In the genomic region with DNA sequence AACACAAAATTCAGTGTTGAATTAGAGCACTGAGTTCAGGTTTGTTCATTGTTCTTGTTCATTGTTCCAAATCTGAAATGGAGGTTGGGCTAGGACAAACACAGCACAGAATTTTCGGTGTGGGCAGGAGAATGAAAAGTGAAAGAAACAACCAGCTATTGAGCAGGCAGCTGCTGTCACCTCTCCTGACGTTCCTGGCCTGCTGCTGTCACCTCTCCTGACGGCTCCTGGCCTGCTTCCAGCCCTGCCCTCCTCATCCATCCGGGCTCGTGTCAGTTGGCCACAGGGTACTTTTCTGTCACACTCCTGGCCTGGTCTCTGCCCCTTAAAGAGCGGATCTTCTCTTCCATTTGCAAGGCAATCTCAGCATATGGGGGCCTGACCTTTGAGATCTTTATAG, we compare ENCODE assay signal across 3 cellular contexts.
TF ChIP-seq lines count a peak whose summit lies in the region.

No MANE protein-coding gene starts in this region.

TF ChIP-seq in liver, 16 proteins besides CTCF, POLR2A, EP300 and RAD21 (continued from another document):
- TF ChIP-seq, protein P1, sequence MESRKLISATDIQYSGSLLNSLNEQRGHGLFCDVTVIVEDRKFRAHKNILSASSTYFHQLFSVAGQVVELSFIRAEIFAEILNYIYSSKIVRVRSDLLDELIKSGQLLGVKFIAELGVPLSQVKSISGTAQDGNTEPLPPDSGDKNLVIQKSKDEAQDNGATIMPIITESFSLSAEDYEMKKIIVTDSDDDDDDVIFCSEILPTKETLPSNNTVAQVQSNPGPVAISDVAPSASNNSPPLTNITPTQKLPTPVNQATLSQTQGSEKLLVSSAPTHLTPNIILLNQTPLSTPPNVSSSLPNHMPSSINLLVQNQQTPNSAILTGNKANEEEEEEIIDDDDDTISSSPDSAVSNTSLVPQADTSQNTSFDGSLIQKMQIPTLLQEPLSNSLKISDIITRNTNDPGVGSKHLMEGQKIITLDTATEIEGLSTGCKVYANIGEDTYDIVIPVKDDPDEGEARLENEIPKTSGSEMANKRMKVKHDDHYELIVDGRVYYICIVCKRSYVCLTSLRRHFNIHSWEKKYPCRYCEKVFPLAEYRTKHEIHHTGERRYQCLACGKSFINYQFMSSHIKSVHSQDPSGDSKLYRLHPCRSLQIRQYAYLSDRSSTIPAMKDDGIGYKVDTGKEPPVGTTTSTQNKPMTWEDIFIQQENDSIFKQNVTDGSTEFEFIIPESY (IDR thresholded peaks at IDR 0.05) = no peak
- no peak for TF ChIP-seq NR2F2 (IDR thresholded peaks at IDR 0.05)
- no peak for TF ChIP-seq TAF1 (conservative IDR thresholded peaks at IDR 0.05)
- TF ChIP-seq HNF4G (IDR thresholded peaks at IDR 0.05) = no peak
- no peak for TF ChIP-seq YY1 (IDR thresholded peaks at IDR 0.05)
- no peak for TF ChIP-seq HNF4A (conservative IDR thresholded peaks at IDR 0.05)
- no peak for TF ChIP-seq JUND (IDR thresholded peaks at IDR 0.05)
- TF ChIP-seq, protein P2, sequence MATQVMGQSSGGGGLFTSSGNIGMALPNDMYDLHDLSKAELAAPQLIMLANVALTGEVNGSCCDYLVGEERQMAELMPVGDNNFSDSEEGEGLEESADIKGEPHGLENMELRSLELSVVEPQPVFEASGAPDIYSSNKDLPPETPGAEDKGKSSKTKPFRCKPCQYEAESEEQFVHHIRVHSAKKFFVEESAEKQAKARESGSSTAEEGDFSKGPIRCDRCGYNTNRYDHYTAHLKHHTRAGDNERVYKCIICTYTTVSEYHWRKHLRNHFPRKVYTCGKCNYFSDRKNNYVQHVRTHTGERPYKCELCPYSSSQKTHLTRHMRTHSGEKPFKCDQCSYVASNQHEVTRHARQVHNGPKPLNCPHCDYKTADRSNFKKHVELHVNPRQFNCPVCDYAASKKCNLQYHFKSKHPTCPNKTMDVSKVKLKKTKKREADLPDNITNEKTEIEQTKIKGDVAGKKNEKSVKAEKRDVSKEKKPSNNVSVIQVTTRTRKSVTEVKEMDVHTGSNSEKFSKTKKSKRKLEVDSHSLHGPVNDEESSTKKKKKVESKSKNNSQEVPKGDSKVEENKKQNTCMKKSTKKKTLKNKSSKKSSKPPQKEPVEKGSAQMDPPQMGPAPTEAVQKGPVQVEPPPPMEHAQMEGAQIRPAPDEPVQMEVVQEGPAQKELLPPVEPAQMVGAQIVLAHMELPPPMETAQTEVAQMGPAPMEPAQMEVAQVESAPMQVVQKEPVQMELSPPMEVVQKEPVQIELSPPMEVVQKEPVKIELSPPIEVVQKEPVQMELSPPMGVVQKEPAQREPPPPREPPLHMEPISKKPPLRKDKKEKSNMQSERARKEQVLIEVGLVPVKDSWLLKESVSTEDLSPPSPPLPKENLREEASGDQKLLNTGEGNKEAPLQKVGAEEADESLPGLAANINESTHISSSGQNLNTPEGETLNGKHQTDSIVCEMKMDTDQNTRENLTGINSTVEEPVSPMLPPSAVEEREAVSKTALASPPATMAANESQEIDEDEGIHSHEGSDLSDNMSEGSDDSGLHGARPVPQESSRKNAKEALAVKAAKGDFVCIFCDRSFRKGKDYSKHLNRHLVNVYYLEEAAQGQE (IDR thresholded peaks at IDR 0.05) = no peak
- no peak for TF ChIP-seq FOXA2 (IDR thresholded peaks at IDR 0.05)
- no peak for TF ChIP-seq FOXA1 (IDR thresholded peaks at IDR 0.05)
- peak in 1 of 2 donors; percentile 9 for TF ChIP-seq RXRA (IDR thresholded peaks at IDR 0.05)
- TF ChIP-seq SP1 (IDR thresholded peaks at IDR 0.05) = peak; percentile 18
- TF ChIP-seq, protein P3, sequence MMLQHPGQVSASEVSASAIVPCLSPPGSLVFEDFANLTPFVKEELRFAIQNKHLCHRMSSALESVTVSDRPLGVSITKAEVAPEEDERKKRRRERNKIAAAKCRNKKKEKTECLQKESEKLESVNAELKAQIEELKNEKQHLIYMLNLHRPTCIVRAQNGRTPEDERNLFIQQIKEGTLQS (IDR thresholded peaks at IDR 0.05) = no peak

TF ChIP-seq in HepG2, 621 proteins besides CTCF, POLR2A, EP300 and RAD21 (continued from another document):
- TF ChIP-seq, protein P4, sequence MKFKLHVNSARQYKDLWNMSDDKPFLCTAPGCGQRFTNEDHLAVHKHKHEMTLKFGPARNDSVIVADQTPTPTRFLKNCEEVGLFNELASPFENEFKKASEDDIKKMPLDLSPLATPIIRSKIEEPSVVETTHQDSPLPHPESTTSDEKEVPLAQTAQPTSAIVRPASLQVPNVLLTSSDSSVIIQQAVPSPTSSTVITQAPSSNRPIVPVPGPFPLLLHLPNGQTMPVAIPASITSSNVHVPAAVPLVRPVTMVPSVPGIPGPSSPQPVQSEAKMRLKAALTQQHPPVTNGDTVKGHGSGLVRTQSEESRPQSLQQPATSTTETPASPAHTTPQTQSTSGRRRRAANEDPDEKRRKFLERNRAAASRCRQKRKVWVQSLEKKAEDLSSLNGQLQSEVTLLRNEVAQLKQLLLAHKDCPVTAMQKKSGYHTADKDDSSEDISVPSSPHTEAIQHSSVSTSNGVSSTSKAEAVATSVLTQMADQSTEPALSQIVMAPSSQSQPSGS (CRISPR knock-in tag; IDR thresholded peaks at IDR 0.05) = no peak
- TF ChIP-seq, protein P5, sequence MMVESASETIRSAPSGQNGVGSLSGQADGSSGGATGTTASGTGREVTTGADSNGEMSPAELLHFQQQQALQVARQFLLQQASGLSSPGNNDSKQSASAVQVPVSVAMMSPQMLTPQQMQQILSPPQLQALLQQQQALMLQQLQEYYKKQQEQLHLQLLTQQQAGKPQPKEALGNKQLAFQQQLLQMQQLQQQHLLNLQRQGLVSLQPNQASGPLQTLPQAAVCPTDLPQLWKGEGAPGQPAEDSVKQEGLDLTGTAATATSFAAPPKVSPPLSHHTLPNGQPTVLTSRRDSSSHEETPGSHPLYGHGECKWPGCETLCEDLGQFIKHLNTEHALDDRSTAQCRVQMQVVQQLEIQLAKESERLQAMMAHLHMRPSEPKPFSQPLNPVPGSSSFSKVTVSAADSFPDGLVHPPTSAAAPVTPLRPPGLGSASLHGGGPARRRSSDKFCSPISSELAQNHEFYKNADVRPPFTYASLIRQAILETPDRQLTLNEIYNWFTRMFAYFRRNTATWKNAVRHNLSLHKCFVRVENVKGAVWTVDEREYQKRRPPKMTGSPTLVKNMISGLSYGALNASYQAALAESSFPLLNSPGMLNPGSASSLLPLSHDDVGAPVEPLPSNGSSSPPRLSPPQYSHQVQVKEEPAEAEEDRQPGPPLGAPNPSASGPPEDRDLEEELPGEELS (CRISPR knock-in tag; IDR thresholded peaks at IDR 0.05) = no peak
- TF ChIP-seq, protein P6, sequence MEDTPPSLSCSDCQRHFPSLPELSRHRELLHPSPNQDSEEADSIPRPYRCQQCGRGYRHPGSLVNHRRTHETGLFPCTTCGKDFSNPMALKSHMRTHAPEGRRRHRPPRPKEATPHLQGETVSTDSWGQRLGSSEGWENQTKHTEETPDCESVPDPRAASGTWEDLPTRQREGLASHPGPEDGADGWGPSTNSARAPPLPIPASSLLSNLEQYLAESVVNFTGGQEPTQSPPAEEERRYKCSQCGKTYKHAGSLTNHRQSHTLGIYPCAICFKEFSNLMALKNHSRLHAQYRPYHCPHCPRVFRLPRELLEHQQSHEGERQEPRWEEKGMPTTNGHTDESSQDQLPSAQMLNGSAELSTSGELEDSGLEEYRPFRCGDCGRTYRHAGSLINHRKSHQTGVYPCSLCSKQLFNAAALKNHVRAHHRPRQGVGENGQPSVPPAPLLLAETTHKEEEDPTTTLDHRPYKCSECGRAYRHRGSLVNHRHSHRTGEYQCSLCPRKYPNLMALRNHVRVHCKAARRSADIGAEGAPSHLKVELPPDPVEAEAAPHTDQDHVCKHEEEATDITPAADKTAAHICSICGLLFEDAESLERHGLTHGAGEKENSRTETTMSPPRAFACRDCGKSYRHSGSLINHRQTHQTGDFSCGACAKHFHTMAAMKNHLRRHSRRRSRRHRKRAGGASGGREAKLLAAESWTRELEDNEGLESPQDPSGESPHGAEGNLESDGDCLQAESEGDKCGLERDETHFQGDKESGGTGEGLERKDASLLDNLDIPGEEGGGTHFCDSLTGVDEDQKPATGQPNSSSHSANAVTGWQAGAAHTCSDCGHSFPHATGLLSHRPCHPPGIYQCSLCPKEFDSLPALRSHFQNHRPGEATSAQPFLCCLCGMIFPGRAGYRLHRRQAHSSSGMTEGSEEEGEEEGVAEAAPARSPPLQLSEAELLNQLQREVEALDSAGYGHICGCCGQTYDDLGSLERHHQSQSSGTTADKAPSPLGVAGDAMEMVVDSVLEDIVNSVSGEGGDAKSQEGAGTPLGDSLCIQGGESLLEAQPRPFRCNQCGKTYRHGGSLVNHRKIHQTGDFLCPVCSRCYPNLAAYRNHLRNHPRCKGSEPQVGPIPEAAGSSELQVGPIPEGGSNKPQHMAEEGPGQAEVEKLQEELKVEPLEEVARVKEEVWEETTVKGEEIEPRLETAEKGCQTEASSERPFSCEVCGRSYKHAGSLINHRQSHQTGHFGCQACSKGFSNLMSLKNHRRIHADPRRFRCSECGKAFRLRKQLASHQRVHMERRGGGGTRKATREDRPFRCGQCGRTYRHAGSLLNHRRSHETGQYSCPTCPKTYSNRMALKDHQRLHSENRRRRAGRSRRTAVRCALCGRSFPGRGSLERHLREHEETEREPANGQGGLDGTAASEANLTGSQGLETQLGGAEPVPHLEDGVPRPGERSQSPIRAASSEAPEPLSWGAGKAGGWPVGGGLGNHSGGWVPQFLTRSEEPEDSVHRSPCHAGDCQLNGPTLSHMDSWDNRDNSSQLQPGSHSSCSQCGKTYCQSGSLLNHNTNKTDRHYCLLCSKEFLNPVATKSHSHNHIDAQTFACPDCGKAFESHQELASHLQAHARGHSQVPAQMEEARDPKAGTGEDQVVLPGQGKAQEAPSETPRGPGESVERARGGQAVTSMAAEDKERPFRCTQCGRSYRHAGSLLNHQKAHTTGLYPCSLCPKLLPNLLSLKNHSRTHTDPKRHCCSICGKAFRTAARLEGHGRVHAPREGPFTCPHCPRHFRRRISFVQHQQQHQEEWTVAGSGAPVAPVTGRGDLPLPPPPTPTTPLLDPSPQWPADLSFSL (CRISPR knock-in tag; IDR thresholded peaks at IDR 0.05) = no peak

TF ChIP-seq in WTC11, 78 proteins besides CTCF, POLR2A, EP300 and RAD21 (continues in another document):
- TF ChIP-seq, protein P4 (CRISPR knock-in tag; IDR thresholded peaks at IDR 0.05; ENCODE audit: borderline replicate concordance, low read depth) = no peak
- TF ChIP-seq, protein P7, sequence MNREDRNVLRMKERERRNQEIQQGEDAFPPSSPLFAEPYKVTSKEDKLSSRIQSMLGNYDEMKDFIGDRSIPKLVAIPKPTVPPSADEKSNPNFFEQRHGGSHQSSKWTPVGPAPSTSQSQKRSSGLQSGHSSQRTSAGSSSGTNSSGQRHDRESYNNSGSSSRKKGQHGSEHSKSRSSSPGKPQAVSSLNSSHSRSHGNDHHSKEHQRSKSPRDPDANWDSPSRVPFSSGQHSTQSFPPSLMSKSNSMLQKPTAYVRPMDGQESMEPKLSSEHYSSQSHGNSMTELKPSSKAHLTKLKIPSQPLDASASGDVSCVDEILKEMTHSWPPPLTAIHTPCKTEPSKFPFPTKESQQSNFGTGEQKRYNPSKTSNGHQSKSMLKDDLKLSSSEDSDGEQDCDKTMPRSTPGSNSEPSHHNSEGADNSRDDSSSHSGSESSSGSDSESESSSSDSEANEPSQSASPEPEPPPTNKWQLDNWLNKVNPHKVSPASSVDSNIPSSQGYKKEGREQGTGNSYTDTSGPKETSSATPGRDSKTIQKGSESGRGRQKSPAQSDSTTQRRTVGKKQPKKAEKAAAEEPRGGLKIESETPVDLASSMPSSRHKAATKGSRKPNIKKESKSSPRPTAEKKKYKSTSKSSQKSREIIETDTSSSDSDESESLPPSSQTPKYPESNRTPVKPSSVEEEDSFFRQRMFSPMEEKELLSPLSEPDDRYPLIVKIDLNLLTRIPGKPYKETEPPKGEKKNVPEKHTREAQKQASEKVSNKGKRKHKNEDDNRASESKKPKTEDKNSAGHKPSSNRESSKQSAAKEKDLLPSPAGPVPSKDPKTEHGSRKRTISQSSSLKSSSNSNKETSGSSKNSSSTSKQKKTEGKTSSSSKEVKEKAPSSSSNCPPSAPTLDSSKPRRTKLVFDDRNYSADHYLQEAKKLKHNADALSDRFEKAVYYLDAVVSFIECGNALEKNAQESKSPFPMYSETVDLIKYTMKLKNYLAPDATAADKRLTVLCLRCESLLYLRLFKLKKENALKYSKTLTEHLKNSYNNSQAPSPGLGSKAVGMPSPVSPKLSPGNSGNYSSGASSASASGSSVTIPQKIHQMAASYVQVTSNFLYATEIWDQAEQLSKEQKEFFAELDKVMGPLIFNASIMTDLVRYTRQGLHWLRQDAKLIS (CRISPR knock-in tag; IDR thresholded peaks at IDR 0.05; ENCODE audit: borderline replicate concordance) = no peak
- TF ChIP-seq, protein P8, sequence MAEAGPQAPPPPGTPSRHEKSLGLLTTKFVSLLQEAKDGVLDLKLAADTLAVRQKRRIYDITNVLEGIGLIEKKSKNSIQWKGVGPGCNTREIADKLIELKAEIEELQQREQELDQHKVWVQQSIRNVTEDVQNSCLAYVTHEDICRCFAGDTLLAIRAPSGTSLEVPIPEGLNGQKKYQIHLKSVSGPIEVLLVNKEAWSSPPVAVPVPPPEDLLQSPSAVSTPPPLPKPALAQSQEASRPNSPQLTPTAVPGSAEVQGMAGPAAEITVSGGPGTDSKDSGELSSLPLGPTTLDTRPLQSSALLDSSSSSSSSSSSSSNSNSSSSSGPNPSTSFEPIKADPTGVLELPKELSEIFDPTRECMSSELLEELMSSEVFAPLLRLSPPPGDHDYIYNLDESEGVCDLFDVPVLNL (CRISPR knock-in tag; IDR thresholded peaks at IDR 0.05; ENCODE audit: borderline replicate concordance, low read depth) = no peak
- TF ChIP-seq ZNF138 (CRISPR knock-in tag; conservative IDR thresholded peaks at IDR 0.05) (no peak), FOXJ3 (CRISPR knock-in tag; IDR thresholded peaks at IDR 0.05; ENCODE audit: borderline replicate concordance) (no peak)
- TF ChIP-seq, protein P9, sequence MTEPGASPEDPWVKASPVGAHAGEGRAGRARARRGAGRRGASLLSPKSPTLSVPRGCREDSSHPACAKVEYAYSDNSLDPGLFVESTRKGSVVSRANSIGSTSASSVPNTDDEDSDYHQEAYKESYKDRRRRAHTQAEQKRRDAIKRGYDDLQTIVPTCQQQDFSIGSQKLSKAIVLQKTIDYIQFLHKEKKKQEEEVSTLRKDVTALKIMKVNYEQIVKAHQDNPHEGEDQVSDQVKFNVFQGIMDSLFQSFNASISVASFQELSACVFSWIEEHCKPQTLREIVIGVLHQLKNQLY (CRISPR knock-in tag; IDR thresholded peaks at IDR 0.05) = no peak
